1 cellular context compared by ENCODE assay signal in the genomic region with DNA sequence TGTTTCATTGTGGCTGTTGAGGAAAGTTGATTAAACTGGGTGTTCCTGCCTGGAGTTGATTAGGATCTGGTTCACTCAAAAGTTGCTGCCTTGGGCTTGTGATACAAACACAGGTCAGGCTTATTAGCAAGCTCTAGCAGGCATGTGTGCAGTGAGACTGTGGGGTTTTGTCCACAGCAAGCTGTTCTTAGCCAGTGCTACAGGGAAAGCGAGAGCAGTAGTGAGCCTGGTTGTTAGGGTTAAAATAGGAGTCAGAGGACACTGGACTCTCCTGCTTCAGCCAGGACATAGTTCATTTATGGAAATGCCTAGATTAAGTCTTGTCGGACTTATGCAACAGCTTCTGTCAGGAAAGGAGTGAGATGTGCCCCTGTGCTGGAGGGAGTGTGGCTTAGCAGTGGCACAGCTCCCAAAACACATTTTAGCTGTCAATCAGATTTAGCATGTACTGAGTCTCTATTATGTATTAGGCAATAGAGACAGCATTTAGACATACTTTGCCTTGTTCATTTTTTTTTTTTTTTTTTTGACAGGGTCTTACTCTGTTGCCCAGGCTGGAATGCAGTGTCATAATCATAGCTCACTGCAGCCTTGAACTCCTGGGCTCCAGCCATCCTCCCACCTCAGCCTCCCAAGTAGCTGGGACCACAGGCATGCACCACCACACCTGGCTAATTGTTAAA.
A peak's percentile ranks its signal among the peaks of the same experiment; 100 is the strongest.
TF ChIP-seq lines count a peak whose summit lies in the region.

No MANE protein-coding gene starts in this region.

TF ChIP-seq in HepG2, 621 proteins besides CTCF, POLR2A, EP300 and RAD21 (continued from another document):
- no peak for TF ChIP-seq SNAPC4 (CRISPR knock-in tag; IDR thresholded peaks at IDR 0.05)
- no peak for TF ChIP-seq PHB2 (IDR thresholded peaks at IDR 0.05; ENCODE audit: partially characterized antibody)
- TF ChIP-seq, protein P1, sequence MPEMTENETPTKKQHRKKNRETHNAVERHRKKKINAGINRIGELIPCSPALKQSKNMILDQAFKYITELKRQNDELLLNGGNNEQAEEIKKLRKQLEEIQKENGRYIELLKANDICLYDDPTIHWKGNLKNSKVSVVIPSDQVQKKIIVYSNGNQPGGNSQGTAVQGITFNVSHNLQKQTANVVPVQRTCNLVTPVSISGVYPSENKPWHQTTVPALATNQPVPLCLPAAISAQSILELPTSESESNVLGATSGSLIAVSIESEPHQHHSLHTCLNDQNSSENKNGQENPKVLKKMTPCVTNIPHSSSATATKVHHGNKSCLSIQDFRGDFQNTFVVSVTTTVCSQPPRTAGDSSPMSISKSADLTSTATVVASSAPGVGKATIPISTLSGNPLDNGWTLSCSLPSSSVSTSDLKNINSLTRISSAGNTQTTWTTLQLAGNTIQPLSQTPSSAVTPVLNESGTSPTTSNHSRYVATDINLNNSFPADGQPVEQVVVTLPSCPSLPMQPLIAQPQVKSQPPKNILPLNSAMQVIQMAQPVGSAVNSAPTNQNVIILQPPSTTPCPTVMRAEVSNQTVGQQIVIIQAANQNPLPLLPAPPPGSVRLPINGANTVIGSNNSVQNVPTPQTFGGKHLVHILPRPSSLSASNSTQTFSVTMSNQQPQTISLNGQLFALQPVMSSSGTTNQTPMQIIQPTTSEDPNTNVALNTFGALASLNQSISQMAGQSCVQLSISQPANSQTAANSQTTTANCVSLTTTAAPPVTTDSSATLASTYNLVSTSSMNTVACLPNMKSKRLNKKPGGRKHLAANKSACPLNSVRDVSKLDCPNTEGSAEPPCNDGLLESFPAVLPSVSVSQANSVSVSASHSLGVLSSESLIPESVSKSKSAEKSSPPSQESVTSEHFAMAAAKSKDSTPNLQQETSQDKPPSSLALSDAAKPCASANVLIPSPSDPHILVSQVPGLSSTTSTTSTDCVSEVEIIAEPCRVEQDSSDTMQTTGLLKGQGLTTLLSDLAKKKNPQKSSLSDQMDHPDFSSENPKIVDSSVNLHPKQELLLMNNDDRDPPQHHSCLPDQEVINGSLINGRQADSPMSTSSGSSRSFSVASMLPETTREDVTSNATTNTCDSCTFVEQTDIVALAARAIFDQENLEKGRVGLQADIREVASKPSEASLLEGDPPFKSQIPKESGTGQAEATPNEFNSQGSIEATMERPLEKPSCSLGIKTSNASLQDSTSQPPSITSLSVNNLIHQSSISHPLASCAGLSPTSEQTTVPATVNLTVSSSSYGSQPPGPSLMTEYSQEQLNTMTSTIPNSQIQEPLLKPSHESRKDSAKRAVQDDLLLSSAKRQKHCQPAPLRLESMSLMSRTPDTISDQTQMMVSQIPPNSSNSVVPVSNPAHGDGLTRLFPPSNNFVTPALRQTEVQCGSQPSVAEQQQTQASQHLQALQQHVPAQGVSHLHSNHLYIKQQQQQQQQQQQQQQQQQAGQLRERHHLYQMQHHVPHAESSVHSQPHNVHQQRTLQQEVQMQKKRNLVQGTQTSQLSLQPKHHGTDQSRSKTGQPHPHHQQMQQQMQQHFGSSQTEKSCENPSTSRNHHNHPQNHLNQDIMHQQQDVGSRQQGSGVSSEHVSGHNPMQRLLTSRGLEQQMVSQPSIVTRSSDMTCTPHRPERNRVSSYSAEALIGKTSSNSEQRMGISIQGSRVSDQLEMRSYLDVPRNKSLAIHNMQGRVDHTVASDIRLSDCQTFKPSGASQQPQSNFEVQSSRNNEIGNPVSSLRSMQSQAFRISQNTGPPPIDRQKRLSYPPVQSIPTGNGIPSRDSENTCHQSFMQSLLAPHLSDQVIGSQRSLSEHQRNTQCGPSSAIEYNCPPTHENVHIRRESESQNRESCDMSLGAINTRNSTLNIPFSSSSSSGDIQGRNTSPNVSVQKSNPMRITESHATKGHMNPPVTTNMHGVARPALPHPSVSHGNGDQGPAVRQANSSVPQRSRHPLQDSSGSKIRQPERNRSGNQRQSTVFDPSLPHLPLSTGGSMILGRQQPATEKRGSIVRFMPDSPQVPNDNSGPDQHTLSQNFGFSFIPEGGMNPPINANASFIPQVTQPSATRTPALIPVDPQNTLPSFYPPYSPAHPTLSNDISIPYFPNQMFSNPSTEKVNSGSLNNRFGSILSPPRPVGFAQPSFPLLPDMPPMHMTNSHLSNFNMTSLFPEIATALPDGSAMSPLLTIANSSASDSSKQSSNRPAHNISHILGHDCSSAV (CRISPR knock-in tag; IDR thresholded peaks at IDR 0.05; ENCODE audit: borderline replicate concordance), result no peak
- TF ChIP-seq, protein P2, sequence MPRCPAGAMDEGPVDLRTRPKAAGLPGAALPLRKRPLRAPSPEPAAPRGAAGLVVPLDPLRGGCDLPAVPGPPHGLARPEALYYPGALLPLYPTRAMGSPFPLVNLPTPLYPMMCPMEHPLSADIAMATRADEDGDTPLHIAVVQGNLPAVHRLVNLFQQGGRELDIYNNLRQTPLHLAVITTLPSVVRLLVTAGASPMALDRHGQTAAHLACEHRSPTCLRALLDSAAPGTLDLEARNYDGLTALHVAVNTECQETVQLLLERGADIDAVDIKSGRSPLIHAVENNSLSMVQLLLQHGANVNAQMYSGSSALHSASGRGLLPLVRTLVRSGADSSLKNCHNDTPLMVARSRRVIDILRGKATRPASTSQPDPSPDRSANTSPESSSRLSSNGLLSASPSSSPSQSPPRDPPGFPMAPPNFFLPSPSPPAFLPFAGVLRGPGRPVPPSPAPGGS (CRISPR knock-in tag; IDR thresholded peaks at IDR 0.05), result no peak
- TF ChIP-seq REPIN1 (CRISPR knock-in tag; IDR thresholded peaks at IDR 0.05; ENCODE audit: borderline replicate concordance, low read depth), result no peak
- no peak for TF ChIP-seq CHCHD3 (CRISPR knock-in tag; IDR thresholded peaks at IDR 0.05)
- TF ChIP-seq TSC22D2 (CRISPR knock-in tag; IDR thresholded peaks at IDR 0.05; ENCODE audit: borderline replicate concordance), result no peak
- TF ChIP-seq, protein P3, sequence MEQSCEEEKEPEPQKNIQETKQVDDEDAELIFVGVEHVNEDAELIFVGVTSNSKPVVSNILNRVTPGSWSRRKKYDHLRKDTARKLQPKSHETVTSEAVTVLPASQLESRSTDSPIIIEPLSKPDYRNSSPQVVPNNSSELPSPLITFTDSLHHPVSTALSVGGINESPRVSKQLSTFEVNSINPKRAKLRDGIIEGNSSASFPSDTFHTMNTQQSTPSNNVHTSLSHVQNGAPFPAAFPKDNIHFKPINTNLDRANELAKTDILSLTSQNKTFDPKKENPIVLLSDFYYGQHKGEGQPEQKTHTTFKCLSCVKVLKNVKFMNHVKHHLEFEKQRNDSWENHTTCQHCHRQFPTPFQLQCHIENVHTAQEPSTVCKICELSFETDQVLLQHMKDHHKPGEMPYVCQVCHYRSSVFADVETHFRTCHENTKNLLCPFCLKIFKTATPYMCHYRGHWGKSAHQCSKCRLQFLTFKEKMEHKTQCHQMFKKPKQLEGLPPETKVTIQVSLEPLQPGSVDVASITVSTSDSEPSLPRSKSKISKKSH (CRISPR knock-in tag; IDR thresholded peaks at IDR 0.05; ENCODE audit: borderline replicate concordance), result no peak
- no peak for TF ChIP-seq ZNF556 (CRISPR knock-in tag; IDR thresholded peaks at IDR 0.05; ENCODE audit: borderline replicate concordance)
- no peak for TF ChIP-seq MXI1 (IDR thresholded peaks at IDR 0.05; ENCODE audit: borderline replicate concordance, low read depth, low read length)
- peak; percentile 70; the same call in 1 of the 2 replicates for TF ChIP-seq SIX1 (CRISPR knock-in tag; IDR thresholded peaks at IDR 0.05; ENCODE audit: borderline replicate concordance)
- no peak for TF ChIP-seq ATF7 (IDR thresholded peaks at IDR 0.05)
- TF ChIP-seq ATF7 (CRISPR knock-in tag; IDR thresholded peaks at IDR 0.05), result no peak
TF ChIP-seq in HepG2: peak in this region for 69.
